1 cellular context compared by ENCODE assay signal in the genomic region with DNA sequence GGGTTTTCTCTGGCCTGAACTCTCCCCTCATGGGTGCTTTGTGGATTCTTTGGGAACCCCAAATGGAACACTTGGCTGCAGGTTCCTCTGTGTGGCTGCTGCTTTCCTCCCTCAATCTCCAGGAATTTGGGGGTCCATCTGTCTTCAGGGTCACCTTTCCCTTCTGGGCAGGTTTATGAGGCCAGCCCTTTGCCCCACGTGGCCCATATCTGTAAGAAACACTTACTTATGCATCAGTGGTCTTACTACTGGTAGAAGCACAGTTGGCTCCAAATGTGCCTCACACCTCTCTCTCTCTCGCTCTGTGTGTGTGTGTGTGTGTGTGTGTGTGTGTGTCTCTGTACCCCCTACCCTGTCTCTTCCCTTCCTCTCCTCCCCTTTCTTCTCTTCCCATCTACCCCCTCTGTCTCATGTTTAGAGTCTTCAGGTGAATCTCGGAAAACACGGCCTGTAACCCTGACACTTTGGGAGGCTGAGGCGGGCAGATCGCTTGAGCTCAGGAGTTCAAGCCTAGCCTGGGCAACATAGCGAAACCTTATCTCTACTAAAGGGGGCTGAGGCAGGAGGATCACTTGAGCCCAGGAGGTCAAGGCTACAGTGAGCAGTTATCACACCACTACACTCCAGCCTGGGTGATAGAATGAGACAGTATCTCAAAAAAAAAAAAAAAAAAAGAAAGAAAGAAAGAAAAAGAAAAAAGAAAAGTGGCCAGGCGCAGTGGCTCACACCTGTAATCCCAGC.
TF ChIP-seq lines count a peak whose summit lies in the region.

No MANE protein-coding gene starts in this region.

TF ChIP-seq in K562, 482 proteins besides CTCF, POLR2A, EP300 and RAD21 (continues in another document):
- no peak for TF ChIP-seq SOX6 (IDR thresholded peaks at IDR 0.05)
- TF ChIP-seq, protein P1, sequence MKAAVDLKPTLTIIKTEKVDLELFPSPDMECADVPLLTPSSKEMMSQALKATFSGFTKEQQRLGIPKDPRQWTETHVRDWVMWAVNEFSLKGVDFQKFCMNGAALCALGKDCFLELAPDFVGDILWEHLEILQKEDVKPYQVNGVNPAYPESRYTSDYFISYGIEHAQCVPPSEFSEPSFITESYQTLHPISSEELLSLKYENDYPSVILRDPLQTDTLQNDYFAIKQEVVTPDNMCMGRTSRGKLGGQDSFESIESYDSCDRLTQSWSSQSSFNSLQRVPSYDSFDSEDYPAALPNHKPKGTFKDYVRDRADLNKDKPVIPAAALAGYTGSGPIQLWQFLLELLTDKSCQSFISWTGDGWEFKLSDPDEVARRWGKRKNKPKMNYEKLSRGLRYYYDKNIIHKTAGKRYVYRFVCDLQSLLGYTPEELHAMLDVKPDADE (conservative IDR thresholded peaks at IDR 0.05; ENCODE audit: control insufficient read depth, low read depth, low read length): no peak
- no peak for TF ChIP-seq ZNF668 (CRISPR knock-in tag; IDR thresholded peaks at IDR 0.05)
- no peak for TF ChIP-seq HDAC3 (IDR thresholded peaks at IDR 0.05; ENCODE audit: borderline replicate concordance, partially characterized antibody)
- peak; percentile 61; the same call in 1 of the 2 replicates for TF ChIP-seq TAL1 (IDR thresholded peaks at IDR 0.05)
- TF ChIP-seq, protein P2, sequence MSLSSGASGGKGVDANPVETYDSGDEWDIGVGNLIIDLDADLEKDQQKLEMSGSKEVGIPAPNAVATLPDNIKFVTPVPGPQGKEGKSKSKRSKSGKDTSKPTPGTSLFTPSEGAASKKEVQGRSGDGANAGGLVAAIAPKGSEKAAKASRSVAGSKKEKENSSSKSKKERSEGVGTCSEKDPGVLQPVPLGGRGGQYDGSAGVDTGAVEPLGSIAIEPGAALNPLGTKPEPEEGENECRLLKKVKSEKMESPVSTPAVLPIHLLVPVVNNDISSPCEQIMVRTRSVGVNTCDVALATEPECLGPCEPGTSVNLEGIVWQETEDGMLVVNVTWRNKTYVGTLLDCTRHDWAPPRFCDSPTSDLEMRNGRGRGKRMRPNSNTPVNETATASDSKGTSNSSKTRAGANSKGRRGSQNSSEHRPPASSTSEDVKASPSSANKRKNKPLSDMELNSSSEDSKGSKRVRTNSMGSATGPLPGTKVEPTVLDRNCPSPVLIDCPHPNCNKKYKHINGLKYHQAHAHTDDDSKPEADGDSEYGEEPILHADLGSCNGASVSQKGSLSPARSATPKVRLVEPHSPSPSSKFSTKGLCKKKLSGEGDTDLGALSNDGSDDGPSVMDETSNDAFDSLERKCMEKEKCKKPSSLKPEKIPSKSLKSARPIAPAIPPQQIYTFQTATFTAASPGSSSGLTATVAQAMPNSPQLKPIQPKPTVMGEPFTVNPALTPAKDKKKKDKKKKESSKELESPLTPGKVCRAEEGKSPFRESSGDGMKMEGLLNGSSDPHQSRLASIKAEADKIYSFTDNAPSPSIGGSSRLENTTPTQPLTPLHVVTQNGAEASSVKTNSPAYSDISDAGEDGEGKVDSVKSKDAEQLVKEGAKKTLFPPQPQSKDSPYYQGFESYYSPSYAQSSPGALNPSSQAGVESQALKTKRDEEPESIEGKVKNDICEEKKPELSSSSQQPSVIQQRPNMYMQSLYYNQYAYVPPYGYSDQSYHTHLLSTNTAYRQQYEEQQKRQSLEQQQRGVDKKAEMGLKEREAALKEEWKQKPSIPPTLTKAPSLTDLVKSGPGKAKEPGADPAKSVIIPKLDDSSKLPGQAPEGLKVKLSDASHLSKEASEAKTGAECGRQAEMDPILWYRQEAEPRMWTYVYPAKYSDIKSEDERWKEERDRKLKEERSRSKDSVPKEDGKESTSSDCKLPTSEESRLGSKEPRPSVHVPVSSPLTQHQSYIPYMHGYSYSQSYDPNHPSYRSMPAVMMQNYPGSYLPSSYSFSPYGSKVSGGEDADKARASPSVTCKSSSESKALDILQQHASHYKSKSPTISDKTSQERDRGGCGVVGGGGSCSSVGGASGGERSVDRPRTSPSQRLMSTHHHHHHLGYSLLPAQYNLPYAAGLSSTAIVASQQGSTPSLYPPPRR (CRISPR knock-in tag; IDR thresholded peaks at IDR 0.05; ENCODE audit: borderline replicate concordance): no peak
- TF ChIP-seq L3MBTL2 (IDR thresholded peaks at IDR 0.05): peak; percentile 74; the same call in 1 of the 2 replicates
- no peak for TF ChIP-seq RBM39 (optimal IDR thresholded peaks at IDR 0.05; ENCODE audit: low read depth, low read length)
- TF ChIP-seq ZNF79 (CRISPR knock-in tag; IDR thresholded peaks at IDR 0.05; ENCODE audit: low read depth): no peak
- TF ChIP-seq ZNF140 (CRISPR knock-in tag; IDR thresholded peaks at IDR 0.05): no peak
- TF ChIP-seq SNRNP70 (optimal IDR thresholded peaks at IDR 0.05; ENCODE audit: low read depth, low read length): no peak
- TF ChIP-seq, protein P3, sequence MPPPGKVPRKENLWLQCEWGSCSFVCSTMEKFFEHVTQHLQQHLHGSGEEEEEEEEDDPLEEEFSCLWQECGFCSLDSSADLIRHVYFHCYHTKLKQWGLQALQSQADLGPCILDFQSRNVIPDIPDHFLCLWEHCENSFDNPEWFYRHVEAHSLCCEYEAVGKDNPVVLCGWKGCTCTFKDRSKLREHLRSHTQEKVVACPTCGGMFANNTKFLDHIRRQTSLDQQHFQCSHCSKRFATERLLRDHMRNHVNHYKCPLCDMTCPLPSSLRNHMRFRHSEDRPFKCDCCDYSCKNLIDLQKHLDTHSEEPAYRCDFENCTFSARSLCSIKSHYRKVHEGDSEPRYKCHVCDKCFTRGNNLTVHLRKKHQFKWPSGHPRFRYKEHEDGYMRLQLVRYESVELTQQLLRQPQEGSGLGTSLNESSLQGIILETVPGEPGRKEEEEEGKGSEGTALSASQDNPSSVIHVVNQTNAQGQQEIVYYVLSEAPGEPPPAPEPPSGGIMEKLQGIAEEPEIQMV (tag; conservative IDR thresholded peaks at IDR 0.05; ENCODE audit: low read depth): no peak
- TF ChIP-seq ZNF311 (CRISPR knock-in tag; IDR thresholded peaks at IDR 0.05): no peak
- no peak for TF ChIP-seq ZNF696 (CRISPR knock-in tag; conservative IDR thresholded peaks at IDR 0.05)
- TF ChIP-seq, protein P4, sequence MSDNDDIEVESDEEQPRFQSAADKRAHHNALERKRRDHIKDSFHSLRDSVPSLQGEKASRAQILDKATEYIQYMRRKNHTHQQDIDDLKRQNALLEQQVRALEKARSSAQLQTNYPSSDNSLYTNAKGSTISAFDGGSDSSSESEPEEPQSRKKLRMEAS (CRISPR knock-in tag; IDR thresholded peaks at IDR 0.05): peak; percentile 67
- no peak for TF ChIP-seq KDM5B (IDR thresholded peaks at IDR 0.05; ENCODE audit: insufficient replicate concordance, low read depth, low read length)
- TF ChIP-seq ILF3 (IDR thresholded peaks at IDR 0.05; ENCODE audit: borderline replicate concordance): no peak
- no peak for TF ChIP-seq RBM14 (IDR thresholded peaks at IDR 0.05; ENCODE audit: borderline replicate concordance, insufficient read depth, low read depth, low read length)
- TF ChIP-seq, protein P5, sequence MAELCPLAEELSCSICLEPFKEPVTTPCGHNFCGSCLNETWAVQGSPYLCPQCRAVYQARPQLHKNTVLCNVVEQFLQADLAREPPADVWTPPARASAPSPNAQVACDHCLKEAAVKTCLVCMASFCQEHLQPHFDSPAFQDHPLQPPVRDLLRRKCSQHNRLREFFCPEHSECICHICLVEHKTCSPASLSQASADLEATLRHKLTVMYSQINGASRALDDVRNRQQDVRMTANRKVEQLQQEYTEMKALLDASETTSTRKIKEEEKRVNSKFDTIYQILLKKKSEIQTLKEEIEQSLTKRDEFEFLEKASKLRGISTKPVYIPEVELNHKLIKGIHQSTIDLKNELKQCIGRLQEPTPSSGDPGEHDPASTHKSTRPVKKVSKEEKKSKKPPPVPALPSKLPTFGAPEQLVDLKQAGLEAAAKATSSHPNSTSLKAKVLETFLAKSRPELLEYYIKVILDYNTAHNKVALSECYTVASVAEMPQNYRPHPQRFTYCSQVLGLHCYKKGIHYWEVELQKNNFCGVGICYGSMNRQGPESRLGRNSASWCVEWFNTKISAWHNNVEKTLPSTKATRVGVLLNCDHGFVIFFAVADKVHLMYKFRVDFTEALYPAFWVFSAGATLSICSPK (IDR thresholded peaks at IDR 0.05; ENCODE audit: borderline replicate concordance): no peak
- no peak for TF ChIP-seq MTF1 (CRISPR knock-in tag; IDR thresholded peaks at IDR 0.05; ENCODE audit: borderline replicate concordance)
- TF ChIP-seq ZNF583 (CRISPR knock-in tag; IDR thresholded peaks at IDR 0.05): 0 out of 2 replicates have a peak, but pooled peaks have one; percentile 45
- TF ChIP-seq CTBP1 (IDR thresholded peaks at IDR 0.05; ENCODE audit: borderline replicate concordance): no peak
- no peak for TF ChIP-seq MTA2 (IDR thresholded peaks at IDR 0.05; ENCODE audit: low read depth)
- no peak for TF ChIP-seq TOE1 (IDR thresholded peaks at IDR 0.05; ENCODE audit: borderline replicate concordance)
- no peak for TF ChIP-seq TOE1 (CRISPR knock-in tag; IDR thresholded peaks at IDR 0.05; ENCODE audit: borderline replicate concordance, low read depth)
- TF ChIP-seq, protein P6, sequence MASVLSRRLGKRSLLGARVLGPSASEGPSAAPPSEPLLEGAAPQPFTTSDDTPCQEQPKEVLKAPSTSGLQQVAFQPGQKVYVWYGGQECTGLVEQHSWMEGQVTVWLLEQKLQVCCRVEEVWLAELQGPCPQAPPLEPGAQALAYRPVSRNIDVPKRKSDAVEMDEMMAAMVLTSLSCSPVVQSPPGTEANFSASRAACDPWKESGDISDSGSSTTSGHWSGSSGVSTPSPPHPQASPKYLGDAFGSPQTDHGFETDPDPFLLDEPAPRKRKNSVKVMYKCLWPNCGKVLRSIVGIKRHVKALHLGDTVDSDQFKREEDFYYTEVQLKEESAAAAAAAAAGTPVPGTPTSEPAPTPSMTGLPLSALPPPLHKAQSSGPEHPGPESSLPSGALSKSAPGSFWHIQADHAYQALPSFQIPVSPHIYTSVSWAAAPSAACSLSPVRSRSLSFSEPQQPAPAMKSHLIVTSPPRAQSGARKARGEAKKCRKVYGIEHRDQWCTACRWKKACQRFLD (CRISPR knock-in tag; IDR thresholded peaks at IDR 0.05): no peak
- TF ChIP-seq PHF21A (IDR thresholded peaks at IDR 0.05; ENCODE audit: borderline replicate concordance, low read depth): no peak
- no peak for TF ChIP-seq ZNF408 (CRISPR knock-in tag; IDR thresholded peaks at IDR 0.05; ENCODE audit: low read depth)
- TF ChIP-seq, protein P7, sequence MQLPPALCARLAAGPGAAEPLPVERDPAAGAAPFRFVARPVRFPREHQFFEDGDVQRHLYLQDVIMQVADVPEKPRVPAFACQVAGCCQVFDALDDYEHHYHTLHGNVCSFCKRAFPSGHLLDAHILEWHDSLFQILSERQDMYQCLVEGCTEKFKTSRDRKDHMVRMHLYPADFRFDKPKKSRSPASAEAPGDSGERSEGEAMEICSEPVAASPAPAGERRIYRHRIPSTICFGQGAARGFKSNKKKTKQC (CRISPR knock-in tag; IDR thresholded peaks at IDR 0.05): no peak
- TF ChIP-seq RBFOX2 (IDR thresholded peaks at IDR 0.05; ENCODE audit: low read depth, low read length): no peak
- no peak for TF ChIP-seq NCOA1 (IDR thresholded peaks at IDR 0.05; ENCODE audit: low read depth)
- no peak for TF ChIP-seq ZNF57 (CRISPR knock-in tag; IDR thresholded peaks at IDR 0.05)
- TF ChIP-seq ZKSCAN3 (CRISPR knock-in tag; IDR thresholded peaks at IDR 0.05): no peak
- TF ChIP-seq SAP30 (IDR thresholded peaks at IDR 0.05; ENCODE audit: borderline replicate concordance, insufficient read depth, low read depth, low read length, poor library complexity, severe bottlenecking): no peak
- no peak for TF ChIP-seq ZNF436 (CRISPR knock-in tag; IDR thresholded peaks at IDR 0.05)
